In genomic region chr2:64454316-64455030, GRCh38 we compare ENCODE assay signal across 9 cellular contexts. TPM values are rescaled to one million over a fixed set of nuclear protein-coding genes. Genes with fewer than 3 reads are reported as not detected.
DNase-seq lines count a peak whose midpoint lies in the region; ATAC-seq and TF ChIP-seq lines count a peak whose summit lies in the region.
"Had no signal": no experiment of that assay in that cellular context is flagged by ENCODE, and none has a peak within 500 bp of the region (broad histone marks: within the 10 kb centered on the region; RNA-seq: fewer than 3 reads in every experiment).

No MANE protein-coding gene starts in this region.

- POLR2A ChIA-PET in activated naive CD8-positive, alpha-beta T cell treated with anti-CD3 and anti-CD28 coated beads, Interleukin-2, amount 10 ng/mL, durations not matched to agents 7 days and 5 days (lab: Charles Lee), result no interaction called here

- H3K9me3 Mint-ChIP-seq in activated naive CD8-positive, alpha-beta T cell treated with anti-CD3 and anti-CD28 coated beads, Interleukin-2, amount 10 ng/mL, durations not matched to agents 7 days and 5 days, result no peaks in the 10 kb centered on the region
- H3K9me3 Mint-ChIP-seq: T-helper 1 cell treated with Interleukin-12 subunit alpha and Interleukin-12 subunit beta and Interleukin-4 antibody, amounts not matched to agents 30 μg/mL and 1 μg/mL, for 36 hours had no signal

- no peak for TF ChIP-seq POLR2A in ovary (IDR thresholded peaks at IDR 0.05)

- peak overlapping the region; percentile 76 for H3K4me3 ChIP-seq in BLaER1
- H3K4me3 ChIP-seq in ovary, result peak overlapping the region; percentile 91
- H3K4me3 ChIP-seq in urinary bladder (ENCODE audit: low read depth, low read length), result peak overlapping the region; percentile 91

- H3K4me2 ChIP-seq in BLaER1, result peak overlapping the region; percentile 94

- H3K9ac ChIP-seq in BLaER1, result peak overlapping the region; percentile 71

- no peak overlapping the region for H3K27ac Mint-ChIP-seq in activated naive CD8-positive, alpha-beta T cell treated with anti-CD3 and anti-CD28 coated beads, Interleukin-2, amount 10 ng/mL, durations not matched to agents 7 days and 5 days
- H3K27ac Mint-ChIP-seq: T-helper 1 cell treated with Interleukin-12 subunit alpha and Interleukin-12 subunit beta and Interleukin-4 antibody, amounts not matched to agents 30 μg/mL and 1 μg/mL, for 36 hours had no signal

- DNase-seq in SK-MEL-5 (ENCODE audit: low read depth, low spot score) (peak; percentile 67), Right ventricle myocardium superior (peak; percentile 74), ovary (peak; percentile 71 to 83 (median 79))
- peak; percentile 71 for DNase-seq in activated naive CD8-positive, alpha-beta T cell treated with anti-CD3 and anti-CD28 coated beads, Interleukin-2, amount 10 ng/mL, durations not matched to agents 7 days and 5 days

- in situ Hi-C loops in SK-MEL-5 (cut with HindIII; ENCODE audit: low pct_unique_long_range_greater_than_20kb, low sequenced_read_pairs), result no loop called here

- ATAC-seq in GM19035 (IDR thresholded peaks at IDR 0.05; ENCODE audit: unreplicated experiment), result peak; percentile 68
- ATAC-seq in HG03354 (IDR thresholded peaks at IDR 0.05; ENCODE audit: poor library complexity, severe bottlenecking, unreplicated experiment), result peak; percentile 68
- ATAC-seq in activated naive CD8-positive, alpha-beta T cell treated with anti-CD3 and anti-CD28 coated beads, Interleukin-2, amount 10 ng/mL, durations not matched to agents 7 days and 5 days (ENCODE audit: low read depth), result peak; percentile 80
- peak; percentile 81 for ATAC-seq in Right ventricle myocardium superior (ENCODE audit: poor library complexity)

- peaks cover 38% of the 10 kb centered on the region for H3K27me3 Mint-ChIP-seq in activated naive CD8-positive, alpha-beta T cell treated with anti-CD3 and anti-CD28 coated beads, Interleukin-2, amount 10 ng/mL, durations not matched to agents 7 days and 5 days

- TF ChIP-seq EP300 in ovary (IDR thresholded peaks at IDR 0.05), result no peak

- no peaks in the 10 kb centered on the region for H3K9me3 ChIP-seq in BLaER1
- H3K9me3 ChIP-seq in ovary, result no peaks in the 10 kb centered on the region

- intact Hi-C loops in Right ventricle myocardium superior (cut with DNase I) (loop anchor here (5.0 kb wide), 1 partner anchor 52 kb away; no protein-coding TSS in a partner anchor), ovary (cut with DNase I) (loop anchor here in 2 of 4 donors (10.0 kb wide), 1 partner anchor 50 kb away; no protein-coding TSS in a partner anchor)

- WGBS in ovary, 3 donors, result 0 to 2% (median 1%) methylated on average over 24 to 96 of the region's 96 CpGs
- 1% methylated on average over 96 of the region's 96 CpGs for WGBS in urinary bladder

- no peaks in the 10 kb centered on the region for H4K20me1 ChIP-seq in BLaER1

- TF ChIP-seq CTCF in ovary (IDR thresholded peaks at IDR 0.05), result no peak

- peaks cover 21% of the 10 kb centered on the region for H3K4me1 ChIP-seq in BLaER1
- H3K4me1 ChIP-seq in ovary (ENCODE audit: insufficient read depth), result peaks cover 4% of the 10 kb centered on the region
- H3K4me1 ChIP-seq in urinary bladder (ENCODE audit: insufficient read depth), result no peaks in the 10 kb centered on the region

- H3K4me3 Mint-ChIP-seq in activated naive CD8-positive, alpha-beta T cell treated with anti-CD3 and anti-CD28 coated beads, Interleukin-2, amount 10 ng/mL, durations not matched to agents 7 days and 5 days, result peak overlapping the region; percentile 74

- H3K27ac ChIP-seq in BLaER1 (peak overlapping the region; percentile 11; the same call in 1 of the 2 replicates), ovary (peak overlapping the region; percentile 97 to 99), urinary bladder (ENCODE audit: low read depth) (peak overlapping the region; percentile 39)

- no peaks in the 10 kb centered on the region for H3K36me3 Mint-ChIP-seq in activated naive CD8-positive, alpha-beta T cell treated with anti-CD3 and anti-CD28 coated beads, Interleukin-2, amount 10 ng/mL, durations not matched to agents 7 days and 5 days

- H3K36me3 ChIP-seq in BLaER1 (no peaks in the 10 kb centered on the region), ovary (no peaks in the 10 kb centered on the region), urinary bladder (ENCODE audit: insufficient read depth) (no peaks in the 10 kb centered on the region)

- H3K27me3 ChIP-seq in BLaER1 (peaks cover 19% of the 10 kb centered on the region), ovary (no peaks in the 10 kb centered on the region)

- H3K4me1 Mint-ChIP-seq in activated naive CD8-positive, alpha-beta T cell treated with anti-CD3 and anti-CD28 coated beads, Interleukin-2, amount 10 ng/mL, durations not matched to agents 7 days and 5 days, result peaks cover 7% of the 10 kb centered on the region

RNA-seq across cellular contexts. Expression of gene LGALSL, which starts 0.5 kb away (rescaled TPM):
- total RNA-seq in SK-MEL-5 (2014; rRNA removed; shearing (Covaris generic)), result 12.2 and 22.7 TPM in 2 replicates
- 19.5 and 28.2 TPM in 2 replicates for polyA plus RNA-seq in SK-MEL-5 (2015; cell fraction: cytosol; rRNA removed)
- polyA plus RNA-seq in SK-MEL-5 (2015; cell fraction: nucleus; rRNA removed), result 11.9 and 18.1 TPM in 2 replicates
- under 1 TPM; 0.19 to 0.43 TPM for total RNA-seq in activated naive CD8-positive, alpha-beta T cell treated with anti-CD3 and anti-CD28 coated beads, Interleukin-2, amount 10 ng/mL, durations not matched to agents 7 days and 5 days
- 4.2 TPM for total RNA-seq in Right ventricle myocardium superior
- 10 to 100 TPM; 10.5 to 22.0 (median 15.5) TPM for total RNA-seq in ovary
- polyA plus RNA-seq in ovary, result 10 to 100 TPM in 1 of 2 donors, 1 to 10 TPM in 1; 6.8 to 17.0 TPM
- 20.6 TPM for total RNA-seq in urinary bladder
- polyA plus RNA-seq in urinary bladder, result 4.7 TPM

Comparison
In these comparisons a context has a peak if more than half of its experiments do, and no peak if none do; other contexts are left out.
1. Peak in every context shown above with its lines: DNase-seq, ATAC-seq, H3K4me3 ChIP-seq and H3K27ac ChIP-seq.
2. H3K27ac ChIP-seq: peak in every context shown above with its lines; median percentile 98 in ovary; 39 in urinary bladder; 11 in BLaER1.